ENCODE assay signal across 22 cellular contexts in the genomic region with DNA sequence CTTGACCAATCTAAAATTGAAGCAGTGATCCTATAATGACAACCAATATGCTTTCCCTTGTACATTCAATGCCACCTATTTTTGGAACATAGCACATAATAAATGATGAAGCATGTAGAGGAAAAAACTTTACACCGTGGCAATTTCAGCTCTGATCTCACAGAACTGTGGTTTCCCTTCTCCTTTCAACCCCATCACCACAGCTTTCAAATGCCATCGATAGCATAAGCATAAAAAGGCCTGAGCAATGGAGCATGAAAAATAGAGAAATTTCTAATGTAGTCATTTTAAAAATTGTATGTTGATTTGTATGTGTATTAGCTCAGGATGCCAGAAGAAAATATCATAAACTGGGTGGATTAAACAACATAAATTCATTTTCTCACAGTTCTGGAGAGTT.
A peak's percentile ranks its signal among the peaks of the same experiment; 100 is the strongest.
DNase-seq lines count a peak whose midpoint lies in the region; ATAC-seq, FAIRE-seq and TF ChIP-seq lines count a peak whose summit lies in the region.
"Had no signal": no experiment of that assay in that cellular context is flagged by ENCODE, and none has a peak within 500 bp of the region (broad histone marks: within the 10 kb centered on the region; RNA-seq: fewer than 3 reads in every experiment).

No MANE protein-coding gene starts in this region.

- in situ Hi-C loops in GM12878 (cut with MboI): no loop called here

- FAIRE-seq in GM12878 (lab: Jason Lieb, UNC): no peak
- no peak for FAIRE-seq in frontal cortex (lab: Jason Lieb, UNC)
- FAIRE-seq: A204.1, GM19239, H1 had no signal

- no peak for TF ChIP-seq RAD21 in GM12878 (IDR thresholded peaks at IDR 0.05; ENCODE audit: insufficient read depth, low read depth, low read length)

- H4K20me1 ChIP-seq in BLaER1 (no peaks in the 10 kb centered on the region), GM12878 (ENCODE audit: control insufficient read depth, insufficient read depth) (no peaks in the 10 kb centered on the region)

- CTCF ChIA-PET in GM12878 (lab: Yijun Ruan, JAX): no interaction called here

- H3K27ac ChIP-seq in BLaER1 (no peak overlapping the region), GM12878 (ENCODE audit: control insufficient read depth, insufficient read depth) (no peak overlapping the region)
- H3K27ac ChIP-seq: 22Rv1, GM23248 had no signal

- no peak overlapping the region for H3K27ac Mint-ChIP-seq in HFFc6
- H3K27ac Mint-ChIP-seq: B cell; CD4-positive, alpha-beta memory T cell had no signal

- RAD21 ChIA-PET in GM12878 (lab: Charles Lee; ENCODE audit: unreplicated experiment): no interaction called here

- no peaks in the 10 kb centered on the region for H3K27me3 ChIP-seq in BLaER1
- no peaks in the 10 kb centered on the region for H3K27me3 ChIP-seq in GM12878 (replicated peaks in 1 of 2; ENCODE audit: control insufficient read depth in 2 of 2, insufficient read depth in 2 of 2, low read length in 1 of 2)

- no peak overlapping the region for H2AFZ ChIP-seq in GM12878 (ENCODE audit: control insufficient read depth, low read depth, low read length)
- H2AFZ ChIP-seq: GM23248 had no signal

- intact Hi-C loops in GM12878 (cut with micrococcal nuclease; ENCODE audit: unreplicated experiment): no loop called here

- peaks cover 2% of the 10 kb centered on the region; the same call in 1 of the 2 replicates for H3K27me3 Mint-ChIP-seq in HFFc6 (ENCODE audit: insufficient read depth)
- H3K27me3 Mint-ChIP-seq: B cell; CD4-positive, alpha-beta memory T cell had no signal

- no peak for TF ChIP-seq POLR2A in GM12878 (IDR thresholded peaks at IDR 0.05; ENCODE audit: low read depth, low read length)

- no TSS peak for BruUV-seq in GM12878 (replicated peaks; lab: Mats Ljungman, UMichigan)

- H3K79me2 ChIP-seq in GM12878 (ENCODE audit: control insufficient read depth, insufficient read depth, low read length): no peaks in the 10 kb centered on the region

- H3K36me3 Mint-ChIP-seq in HFFc6 (ENCODE audit: low read depth): no peaks in the 10 kb centered on the region
- H3K36me3 Mint-ChIP-seq: CD4-positive, alpha-beta memory T cell had no signal

- TF ChIP-seq CTCF in GM12878 (IDR thresholded peaks at IDR 0.05 in 2 of 3, conservative IDR thresholded peaks at IDR 0.05 in 1 of 3; ENCODE audit: control insufficient read depth in 2 of 3, extremely low read depth in 1 of 3, insufficient read depth in 1 of 3, low read depth in 3 of 3, low read length in 3 of 3) (no peak), HFFc6 (IDR thresholded peaks at IDR 0.05) (no peak)

- no peaks in the 10 kb centered on the region for H3K4me1 Mint-ChIP-seq in HFFc6 (ENCODE audit: low read depth)
- H3K4me1 Mint-ChIP-seq: B cell; CD4-positive, alpha-beta memory T cell had no signal

- H3K9me3 ChIP-seq in BLaER1 (no peaks in the 10 kb centered on the region), GM12878 (replicated peaks; ENCODE audit: control insufficient read depth, insufficient read depth, low read length) (no peaks in the 10 kb centered on the region; the same call in 2 of the 3 replicates)

- H3K4me3 ChIP-seq in BLaER1: no peak overlapping the region
- H3K4me3 ChIP-seq in GM12878: no peak overlapping the region
- H3K4me3 ChIP-seq: GM23248 had no signal

- H3K4me1 ChIP-seq in BLaER1 (peaks cover 14% of the 10 kb centered on the region), GM12878 (ENCODE audit: control insufficient read depth, insufficient read depth, low read length) (no peaks in the 10 kb centered on the region)

- no peak overlapping the region for H3K4me3 Mint-ChIP-seq in HFFc6
- H3K4me3 Mint-ChIP-seq: B cell; CD4-positive, alpha-beta memory T cell had no signal

- WGBS in GM12878 (ENCODE audit: insufficient coverage, insufficient replicate concordance, low lambda C conversion rate, missing lambda C conversion rate): 3% methylated on average over 2 of the region's 2 CpGs

- H3K9ac ChIP-seq in BLaER1 (no peak overlapping the region), GM12878 (ENCODE audit: control insufficient read depth, insufficient read depth, low read length) (no peak overlapping the region)
- H3K9ac ChIP-seq: GM23248 had no signal

- TF ChIP-seq EP300 in GM12878 (IDR thresholded peaks at IDR 0.05; ENCODE audit: borderline replicate concordance in 1 of 2, control insufficient read depth in 1 of 2, low read depth in 2 of 2, low read length in 2 of 2): no peak

- H3K36me3 ChIP-seq in BLaER1 (no peaks in the 10 kb centered on the region), GM12878 (ENCODE audit: control insufficient read depth in 2 of 2, insufficient read depth in 2 of 2, low read length in 1 of 2) (no peaks in the 10 kb centered on the region)

- SMC1A ChIA-PET in GM12878 (lab: Charles Lee; ENCODE audit: uncharacterized antibody, unreplicated experiment): interaction anchor here (1.8 kb wide), 1 partner anchor 9 kb away, joined by 7 read pairs; no protein-coding TSS in a partner anchor

- ATAC-seq in GM18868 (IDR thresholded peaks at IDR 0.05; ENCODE audit: unreplicated experiment) (peak; percentile 72), GM12878 (no peak)

- H3K4me2 ChIP-seq in BLaER1 (peak overlapping the region; percentile 41), GM12878 (ENCODE audit: control insufficient read depth, insufficient read depth) (no peak overlapping the region)

- POLR2A ChIA-PET in GM12878 (lab: Charles Lee): no interaction called here

- peaks cover 16% of the 10 kb centered on the region; the same call in 1 of the 2 replicates for H3K9me3 Mint-ChIP-seq in HFFc6

- DNase-seq in NAMALWA (ENCODE audit: low spot score) (peak; percentile 2), GM12878 (ENCODE audit: low read depth, low spot score) (no peak), HFFc6 (no peak), GF-D8 (lab: John Stamatoyannopoulos, UW) (no peak), putamen (ENCODE audit: low spot score) (no peak), frontal cortex (ENCODE audit: low spot score in 2 of 2) (no peak)
- DNase-seq: C1 segment of cervical spinal cord; Calu3; CD4-positive, alpha-beta memory T cell; COR-L47; DMS53; DMS79 treated with DMSO at 0.1 percent for 48 hours; GM23248; H7; HCEC 1CT had no signal

TF ChIP-seq in GM12878, 131 proteins besides CTCF, POLR2A, EP300 and RAD21:
- TF ChIP-seq MLLT1 (IDR thresholded peaks at IDR 0.05) (peak; percentile 80), ATF3 (IDR thresholded peaks at IDR 0.05; ENCODE audit: borderline replicate concordance, extremely low read depth, low read depth, low read length) (no peak)
